ENCODE assay signal across 8 cellular contexts in the genomic region with DNA sequence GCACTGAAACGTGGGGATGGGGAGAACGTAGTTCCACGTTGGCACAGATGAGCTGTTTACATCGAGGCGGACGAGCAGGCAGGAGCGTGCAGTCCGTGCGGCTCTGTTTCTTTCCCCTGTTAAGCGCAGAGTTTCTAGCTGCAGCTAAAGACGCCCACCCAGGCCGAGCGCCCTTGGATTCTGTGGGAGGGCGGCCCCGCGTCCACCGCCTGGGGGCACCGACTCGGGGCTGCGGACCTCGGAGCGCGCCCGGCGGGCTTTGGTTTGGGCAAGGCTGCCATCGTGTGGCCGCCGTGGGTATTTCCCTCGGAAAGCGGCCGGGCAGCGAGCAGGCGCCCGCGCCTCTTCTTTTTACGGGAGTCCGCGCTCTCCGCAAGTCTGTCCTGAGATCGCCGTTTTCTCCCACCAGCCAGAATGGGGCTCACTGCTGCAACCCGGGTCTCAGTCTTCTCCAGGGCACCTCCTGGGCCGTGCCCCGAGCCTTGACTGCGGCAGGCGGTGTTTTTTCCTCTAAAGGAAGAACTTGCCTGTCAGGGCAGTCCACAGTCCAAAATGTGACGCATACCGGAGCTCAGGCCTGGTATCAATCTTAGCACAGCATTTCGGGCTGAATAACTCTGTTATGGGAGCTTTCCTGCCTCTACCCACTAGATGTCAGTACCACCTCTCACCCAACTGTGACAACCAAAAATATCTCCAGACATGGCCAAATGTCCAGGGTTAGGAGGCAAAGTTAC.
DNase-seq lines count a peak whose midpoint lies in the region; ATAC-seq and TF ChIP-seq lines count a peak whose summit lies in the region.

No MANE protein-coding gene starts in this region.

- no peaks in the 10 kb centered on the region for H3K4me1 ChIP-seq in lung (ENCODE audit: control insufficient read depth in 2 of 2, insufficient read depth in 2 of 2, low read length in 2 of 2)

- H3K9me3 ChIP-seq in lung (ENCODE audit: control insufficient read depth in 2 of 2, insufficient read depth in 1 of 2, low read length in 1 of 2): no peaks in the 10 kb centered on the region

- peak overlapping the region in 1 of 2 donors; percentile 57 for H3K27ac ChIP-seq in lung (ENCODE audit: low read depth in 1 of 2, low read length in 1 of 2)

- TF ChIP-seq CTCF in lung (IDR thresholded peaks at IDR 0.05; ENCODE audit: control extremely low read depth, extremely low read depth): peak; percentile 70

- H3K36me3 ChIP-seq in lung (ENCODE audit: control insufficient read depth in 2 of 2, insufficient read depth in 2 of 2, low read length in 2 of 2): no peaks in the 10 kb centered on the region

- DNase-seq in NCI-H1092 treated with DMSO at 0.1 percent for 48 hours (lab: John Stamatoyannopoulos, UW) (peak; percentile 13), NCI-H1092 (lab: John Stamatoyannopoulos, UW) (no peak), NCI-H1105 (lab: John Stamatoyannopoulos, UW) (peak; percentile 8), ecto neural progenitor cell (ENCODE audit: low spot score) (peak; percentile 90), lung (ENCODE audit: low spot score) (peak; percentile 60)
- peak; percentile 22 to 38 for DNase-seq in activated CD4-positive, alpha-beta T cell treated with anti-CD3 and anti-CD28 coated beads, Interleukin-2, amount 50 U/mL, for 24 hours (ENCODE audit: low read depth in 1 of 2, low spot score in 1 of 2)
- DNase-seq in stimulated activated CD8-positive, alpha-beta memory T cell treated with anti-CD3 and anti-CD28 coated beads, Interleukin-12 subunit alpha, Interleukin-12 subunit beta, amount 100 ng/mL, for 1 hour (ENCODE audit: low read depth): peak; percentile 26

- H3K4me3 ChIP-seq in lung: no peak overlapping the region

- H3K27me3 ChIP-seq in lung (ENCODE audit: control insufficient read depth, insufficient read depth): no peaks in the 10 kb centered on the region

- WGBS in lung, 2 donors: 2 to 4% methylated on average over 48 to 49 of the region's 49 CpGs

- ATAC-seq in HG02588 (IDR thresholded peaks at IDR 0.05; ENCODE audit: unreplicated experiment) (peak; percentile 87), lung (ENCODE audit: insufficient read depth, low FRiP score) (peak; percentile 88)
